In the genomic region with DNA sequence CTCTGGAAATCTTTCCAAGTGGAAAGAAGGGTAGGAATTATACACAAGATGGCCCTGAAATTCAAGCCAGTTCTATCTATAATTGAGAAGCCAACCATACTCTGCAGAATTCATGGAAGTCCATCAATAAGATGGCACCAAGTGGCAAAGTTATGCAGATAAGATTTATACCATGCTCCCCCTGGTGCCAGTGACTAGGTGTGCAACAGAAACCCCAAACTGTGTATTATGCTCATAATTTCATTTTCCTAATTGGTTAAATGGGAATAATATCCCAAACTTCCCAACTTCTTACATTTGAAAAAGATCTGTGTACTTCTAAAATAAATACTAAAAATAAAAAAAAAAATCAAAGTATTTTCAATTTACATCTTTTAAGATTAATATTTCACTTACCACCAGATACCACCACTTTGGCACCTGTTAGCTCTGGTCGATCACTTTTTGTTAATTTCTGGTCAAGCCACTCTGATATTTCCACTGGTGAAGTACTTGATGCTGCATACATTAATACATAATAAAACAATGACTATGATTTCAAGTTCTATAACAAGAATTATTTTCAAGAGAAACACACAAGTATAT, we compare ENCODE assay signal across 8 cellular contexts. TPM values are rescaled to one million over a fixed set of nuclear protein-coding genes. Genes with fewer than 3 reads are reported as not detected.
A peak's percentile ranks its signal among the peaks of the same experiment; 100 is the strongest.
DNase-seq lines count a peak whose midpoint lies in the region; ATAC-seq, FAIRE-seq and TF ChIP-seq lines count a peak whose summit lies in the region.

No MANE protein-coding gene starts in this region.

- H3K27me3 ChIP-seq in adrenal gland (no peaks in the 10 kb centered on the region), HepG2 (ENCODE audit: control insufficient read depth in 1 of 2, insufficient read depth in 2 of 2, low read length in 2 of 2) (no peaks in the 10 kb centered on the region)

- H3K4me3 ChIP-seq in adrenal gland = no peak overlapping the region
- no peak overlapping the region for H3K4me3 ChIP-seq in HepG2 (replicated peaks in 1 of 3; ENCODE audit: insufficient read depth in 1 of 3, low read depth in 2 of 3, low read length in 3 of 3)

- H3K9ac ChIP-seq in HepG2 (ENCODE audit: insufficient read depth, low read depth, low read length) = no peak overlapping the region

- H3K9me3 ChIP-seq in adrenal gland (replicated peaks in 1 of 3) (no peaks in the 10 kb centered on the region), HepG2 (ENCODE audit: low read length) (no peaks in the 10 kb centered on the region)

- ATAC-seq in HepG2 = peak; percentile 34; the same call in 1 of the 3 replicates
- no peak for ATAC-seq in HG02678 (IDR thresholded peaks at IDR 0.05; ENCODE audit: unreplicated experiment)

- WGBS in adrenal gland, 4 donors = 94 to 98% (median 95%) methylated on average over 1 of the region's 1 CpG
- 96% methylated on average over 1 of the region's 1 CpG for WGBS in HepG2 (ENCODE audit: low lambda C conversion rate)

- DNase-seq in D341Med (ENCODE audit: low spot score) (peak; percentile 63), HS-27A (ENCODE audit: low read depth) (peak; percentile 24), adrenal gland (no peak), HepG2 (ENCODE audit: low spot score) (peak; percentile 4), HK-2 (ENCODE audit: unreplicated experiment) (no peak), GDM1 (lab: John Stamatoyannopoulos, UW) (no peak), DMS153 treated with DMSO at 0.1 percent for 48 hours (lab: John Stamatoyannopoulos, UW; ENCODE audit: unreplicated experiment) (no peak)

- no TSS peak for BruUV-seq in HepG2 (replicated peaks; lab: Mats Ljungman, UMichigan)

- POLR2A ChIA-PET in HepG2 (lab: Yijun Ruan, JAX) = interaction anchor here (0.5 kb wide), 1 partner anchor 1638 kb away, joined by 3 read pairs; no protein-coding TSS in a partner anchor

- CTCF ChIA-PET in HepG2 (lab: Yijun Ruan, JAX; ENCODE audit: low intra/inter-chr PET ratio, low total read pairs) = interaction anchor here (1.5 kb wide), 1 partner anchor 95 kb away, joined by 8 read pairs; no protein-coding TSS in a partner anchor

- in situ Hi-C loops in HepG2 (cut with HindIII; ENCODE audit: extremely low pct_ligation_motif_present, low pct_unique_long_range_greater_than_20kb) = no loop called here

- TF ChIP-seq RAD21 in HepG2 (CRISPR knock-in tag; IDR thresholded peaks at IDR 0.05) = no peak

- peaks cover 3% of the 10 kb centered on the region; the same call in 1 of the 2 replicates for H4K20me1 ChIP-seq in HepG2 (ENCODE audit: insufficient read depth, low read length)

- H3K36me3 ChIP-seq in adrenal gland (replicated peaks in 1 of 2) (peaks cover 0 to 57% of the 10 kb centered on the region in 2 donors), HepG2 (replicated peaks in 1 of 2; ENCODE audit: control insufficient read depth in 1 of 2, insufficient read depth in 2 of 2, low read length in 2 of 2) (peaks cover 14 to 76% of the 10 kb centered on the region in 2 experiments)

- intact Hi-C loops in adrenal gland (cut with DNase I) = no loop called here
- intact Hi-C loops in HepG2 (cut with micrococcal nuclease; ENCODE audit: unreplicated experiment) = loop anchor here (5.0 to 10.0 kb wide), 3 partner anchors 48 to 91 kb away; partner anchors contain the start of gene ISL2

- TF ChIP-seq CTCF in adrenal gland (IDR thresholded peaks at IDR 0.05) = peak in 5 of 6 experiments; percentile 5 to 31 (median 27)
- TF ChIP-seq CTCF in HepG2 (CRISPR knock-in tag; IDR thresholded peaks at IDR 0.05) = 0 out of 2 replicates have a peak, but pooled peaks have one; percentile 33

- H3K4me1 ChIP-seq in adrenal gland (replicated peaks in 1 of 2) (peaks cover 0 to 22% of the 10 kb centered on the region in 2 donors), HepG2 (ENCODE audit: insufficient read depth, low read length) (peaks cover 17% of the 10 kb centered on the region)

- H2AFZ ChIP-seq in HepG2 (ENCODE audit: low read length) = no peak overlapping the region

- no peak for TF ChIP-seq POLR2A in adrenal gland (IDR thresholded peaks at IDR 0.05)
- no peak for TF ChIP-seq POLR2A in HepG2 (IDR thresholded peaks at IDR 0.05; ENCODE audit: insufficient read depth in 1 of 2, low read depth in 2 of 2, low read length in 2 of 2)

- TF ChIP-seq EP300 in HepG2 (IDR thresholded peaks at IDR 0.05; ENCODE audit: low read depth in 2 of 2, low read length in 2 of 2) (no peak), HepG2 (CRISPR knock-in tag; IDR thresholded peaks at IDR 0.05; ENCODE audit: borderline replicate concordance) (no peak)

- H3K27ac ChIP-seq in adrenal gland (no peak overlapping the region), HepG2 (ENCODE audit: extremely low read length, insufficient read depth, low read length) (no peak overlapping the region)

- FAIRE-seq in HepG2 (lab: Jason Lieb, UNC) = no peak

- H3K4me2 ChIP-seq in HepG2 (ENCODE audit: low read depth, low read length) = no peak overlapping the region

- H3K79me2 ChIP-seq in HepG2 (ENCODE audit: insufficient read depth, low read length) = peaks cover 13% of the 10 kb centered on the region

TF ChIP-seq in HepG2, 621 proteins besides CTCF, POLR2A, EP300 and RAD21 (continues in another document):
- TF ChIP-seq, protein P1, sequence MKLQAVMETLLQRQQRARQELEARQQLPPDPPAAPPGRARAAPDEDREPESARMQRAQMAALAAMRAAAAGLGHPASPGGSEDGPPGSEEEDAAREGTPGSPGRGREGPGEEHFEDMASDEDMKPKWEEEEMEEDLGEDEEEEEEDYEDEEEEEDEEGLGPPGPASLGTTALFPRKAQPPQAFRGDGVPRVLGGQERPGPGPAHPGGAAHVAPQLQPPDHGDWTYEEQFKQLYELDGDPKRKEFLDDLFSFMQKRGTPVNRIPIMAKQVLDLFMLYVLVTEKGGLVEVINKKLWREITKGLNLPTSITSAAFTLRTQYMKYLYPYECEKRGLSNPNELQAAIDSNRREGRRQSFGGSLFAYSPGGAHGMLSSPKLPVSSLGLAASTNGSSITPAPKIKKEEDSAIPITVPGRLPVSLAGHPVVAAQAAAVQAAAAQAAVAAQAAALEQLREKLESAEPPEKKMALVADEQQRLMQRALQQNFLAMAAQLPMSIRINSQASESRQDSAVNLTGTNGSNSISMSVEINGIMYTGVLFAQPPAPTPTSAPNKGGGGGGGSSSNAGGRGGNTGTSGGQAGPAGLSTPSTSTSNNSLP (IDR thresholded peaks at IDR 0.05; ENCODE audit: low read depth, low read length) = 0 out of 2 replicates have a peak, but pooled peaks have one; percentile 22
- TF ChIP-seq SNRNP70 (IDR thresholded peaks at IDR 0.05; ENCODE audit: low read depth, low read length) = no peak
- TF ChIP-seq SMC3 (IDR thresholded peaks at IDR 0.05; ENCODE audit: low read length) = peak; percentile 41; the same call in 1 of the 2 replicates

RNA-seq across cellular contexts. Expression of gene ETFA, which starts 25.9 kb away (rescaled TPM):
- total RNA-seq in adrenal gland (100 to 1,000 TPM; 124 to 331 (median 187) TPM), HepG2 (2016; rRNA removed; fragmentation: Illumina TruSeq; extraction: Trizol) (396 and 456 TPM in 2 replicates)
- polyA plus RNA-seq in adrenal gland (100 to 1,000 TPM in 1 of 3 donors, 10 to 100 TPM in 2; 50.0 to 339 (median 69.8) TPM), HepG2 (2011; rRNA removed) (221 and 291 TPM in 2 replicates)
- total RNA-seq in HepG2 (2016; cell fraction: cytosol; rRNA removed; fragmentation: Illumina TruSeq; extraction: Trizol; ENCODE audit: low read depth) = 368 and 410 TPM in 2 replicates
- 386 and 515 TPM in 2 replicates for total RNA-seq in HepG2 (2016; cell fraction: insoluble cytoplasmic fraction; rRNA removed; fragmentation: Illumina TruSeq; extraction: Trizol)
- total RNA-seq in HepG2 (2016; cell fraction: membrane; rRNA removed; fragmentation: Illumina TruSeq; extraction: Trizol) = 164 and 175 TPM in 2 replicates
- 159 and 170 TPM in 2 replicates for total RNA-seq in HepG2 (2016; cell fraction: nucleus; rRNA removed; fragmentation: Illumina TruSeq; extraction: Trizol)
- 171 and 237 TPM in 2 replicates for polyA plus RNA-seq in HepG2 (2011; cell fraction: cytosol; rRNA removed)
- polyA plus RNA-seq in HepG2 (2011; cell fraction: nucleus; rRNA removed) = 66.6 and 86.3 TPM in 2 replicates
- 209 and 241 TPM in 2 replicates for polyA plus RNA-seq in HepG2 (2012)
- 67.4 and 75.2 TPM in 2 replicates for polyA plus RNA-seq in HepG2 (2016; cell fraction: cytosol; fragmentation: Illumina TruSeq; extraction: Trizol; ENCODE audit: low read depth)
- polyA plus RNA-seq in HepG2 (2016; cell fraction: insoluble cytoplasmic fraction; fragmentation: Illumina TruSeq; extraction: Trizol; ENCODE audit: low read depth) = 426 and 472 TPM in 2 replicates
- 74.9 and 81.8 TPM in 2 replicates for polyA plus RNA-seq in HepG2 (2016; cell fraction: membrane; fragmentation: Illumina TruSeq; extraction: Trizol; ENCODE audit: low read depth)
- polyA plus RNA-seq in HepG2 (2016; cell fraction: nucleus; fragmentation: Illumina TruSeq; extraction: Trizol; ENCODE audit: insufficient read depth, low read depth) = 213 and 215 TPM in 2 replicates
- polyA minus RNA-seq in HepG2 (2011; rRNA and poly(A)+ RNA removed; ENCODE audit: low replicate concordance) = 123 and 181 TPM in 2 replicates
- 116 and 138 TPM in 2 replicates for polyA minus RNA-seq in HepG2 (2011; cell fraction: cytosol; rRNA and poly(A)+ RNA removed)
- polyA minus RNA-seq in HepG2 (2011; cell fraction: nucleus; rRNA and poly(A)+ RNA removed) = 103 and 120 TPM in 2 replicates

RNA-seq across cellular contexts. Expression of gene ISL2, which starts 51.2 kb away (rescaled TPM):
- total RNA-seq in adrenal gland = under 1 TPM in 1 of 8 donors, not detected in 7; 0.11 TPM
- under 1 TPM in 1 of 3 donors, not detected in 2; 0.03 TPM for polyA plus RNA-seq in adrenal gland
- total RNA-seq in HepG2 (2016; rRNA removed; fragmentation: Illumina TruSeq; extraction: Trizol) = 2.5 and 5.1 TPM in 2 replicates
- total RNA-seq in HepG2 (2016; cell fraction: cytosol; rRNA removed; fragmentation: Illumina TruSeq; extraction: Trizol; ENCODE audit: low read depth) = 1.5 and 2.1 TPM in 2 replicates
- total RNA-seq in HepG2 (2016; cell fraction: insoluble cytoplasmic fraction; rRNA removed; fragmentation: Illumina TruSeq; extraction: Trizol) = 3.0 and 4.9 TPM in 2 replicates
- total RNA-seq in HepG2 (2016; cell fraction: membrane; rRNA removed; fragmentation: Illumina TruSeq; extraction: Trizol) = 2.9 and 3.6 TPM in 2 replicates
- 5.5 and 5.8 TPM in 2 replicates for total RNA-seq in HepG2 (2016; cell fraction: nucleus; rRNA removed; fragmentation: Illumina TruSeq; extraction: Trizol)
- 4.3 and 6.3 TPM in 2 replicates for polyA plus RNA-seq in HepG2 (2011; rRNA removed)
- 3.7 and 5.2 TPM in 2 replicates for polyA plus RNA-seq in HepG2 (2011; cell fraction: cytosol; rRNA removed)
- polyA plus RNA-seq in HepG2 (2011; cell fraction: nucleus; rRNA removed) = 40.9 and 48.7 TPM in 2 replicates
- 3.6 and 6.5 TPM in 2 replicates for polyA plus RNA-seq in HepG2 (2012)
- polyA plus RNA-seq in HepG2 (2016; cell fraction: cytosol; fragmentation: Illumina TruSeq; extraction: Trizol; ENCODE audit: low read depth) = 1.7 and 2.0 TPM in 2 replicates
- 3.6 and 3.7 TPM in 2 replicates for polyA plus RNA-seq in HepG2 (2016; cell fraction: insoluble cytoplasmic fraction; fragmentation: Illumina TruSeq; extraction: Trizol; ENCODE audit: low read depth)
- polyA plus RNA-seq in HepG2 (2016; cell fraction: membrane; fragmentation: Illumina TruSeq; extraction: Trizol; ENCODE audit: low read depth) = 1.8 and 2.1 TPM in 2 replicates
- polyA plus RNA-seq in HepG2 (2016; cell fraction: nucleus; fragmentation: Illumina TruSeq; extraction: Trizol; ENCODE audit: insufficient read depth, low read depth) = 13.2 TPM in 2 replicates
- polyA minus RNA-seq in HepG2 (2011; rRNA and poly(A)+ RNA removed; ENCODE audit: low replicate concordance) = 1.7 and 9.6 TPM in 2 replicates
- 4.3 and 7.4 TPM in 2 replicates for polyA minus RNA-seq in HepG2 (2011; cell fraction: cytosol; rRNA and poly(A)+ RNA removed)
- polyA minus RNA-seq in HepG2 (2011; cell fraction: nucleus; rRNA and poly(A)+ RNA removed) = 8.9 and 12.7 TPM in 2 replicates

Comparison
In these comparisons a context has a peak if more than half of its experiments do, and no peak if none do; other contexts are left out.
1. DNase-seq: peak in D341Med (single experiment), HS-27A (single experiment) and HepG2 (single experiment); none in adrenal gland (0 of 7), HK-2 (single experiment), GDM1 (single experiment) and DMS153 treated with DMSO at 0.1 percent for 48 hours (single experiment).